In genomic region chr12:43636706-43637105, GRCh38 we compare ENCODE assay signal across 29 cellular contexts.
"Had no signal": no experiment of that assay in that cellular context is flagged by ENCODE, and none has a peak within 500 bp of the region (broad histone marks: within the 10 kb centered on the region; RNA-seq: fewer than 3 reads in every experiment).

No MANE protein-coding gene starts in this region.

- ATAC-seq: activated CD4-positive, alpha-beta T cell treated with anti-CD3 and anti-CD28 coated beads for 36 hours; activated T-cell treated with anti-CD3 and anti-CD28 coated beads, Interleukin-2, amount 50 U/mL, for 4 hours; activated T-helper 17 cell treated with anti-CD3 and anti-CD28 coated beads, Interleukin-2, amount 50 U/mL, for 72 hours; effector memory CD8-positive, alpha-beta T cell; esophagus mucosa; gastrocnemius medialis; heart left ventricle had no signal

- H3K27ac Mint-ChIP-seq: activated CD4-positive, alpha-beta memory T cell treated with anti-CD3 and anti-CD28 coated beads, Interleukin-2, amount 10 ng/mL, durations not matched to agents 7 days and 5 days; activated CD4-positive, alpha-beta T cell treated with anti-CD3 and anti-CD28 coated beads for 36 hours; activated CD4-positive, alpha-beta T cell treated with anti-CD3 and anti-CD28 coated beads, Interleukin-2, amount 10 ng/mL, durations not matched to agents 7 days and 5 days; activated naive CD8-positive, alpha-beta T cell; activated T-helper 17 cell treated with anti-CD3 and anti-CD28 coated beads, Interleukin-2, amount 50 U/mL, for 72 hours; brain; effector memory CD8-positive, alpha-beta T cell had no signal

- DNase-seq: activated CD4-positive, alpha-beta memory T cell treated with anti-CD3 and anti-CD28 coated beads, Interleukin-2, amount 10 ng/mL, durations not matched to agents 7 days and 5 days; activated CD4-positive, alpha-beta T cell treated with anti-CD3 and anti-CD28 coated beads for 36 hours; activated CD4-positive, alpha-beta T cell treated with anti-CD3 and anti-CD28 coated beads, Interleukin-2, amount 10 ng/mL, durations not matched to agents 7 days and 5 days; activated CD4-positive, alpha-beta T cell treated with anti-CD3 and anti-CD28 coated beads, Interleukin-2, amount 50 U/mL, for 4 hours; activated CD4-positive, CD25-positive, alpha-beta regulatory T cell; activated CD4-positive, CD25-positive, alpha-beta regulatory T cell treated with anti-CD3 and anti-CD28 coated beads, Interleukin-2, amount 50 U/mL, for 72 hours; activated CD8-positive, alpha-beta memory T cell treated with anti-CD3 and anti-CD28 coated beads, Interleukin-2, amount 50 U/mL, for 48 hours; activated effector memory CD4-positive, alpha-beta T cell treated with Interleukin-2 at 50 U/mL for 16 hours; activated gamma-delta T cell treated with Interleukin-2 at 50 U/mL for 16 hours; activated naive CD4-positive, alpha-beta T cell treated with anti-CD3 and anti-CD28 coated beads, Interleukin-2, amount 50 U/mL, for 16 hours; activated naive CD4-positive, alpha-beta T cell treated with Interleukin-2 at 50 U/mL for 16 hours; activated T-cell treated with anti-CD3 and anti-CD28 coated beads, Interleukin-2, amount 50 U/mL, for 4 hours; adrenal gland; cortex of kidney; dermis blood vessel endothelial cell; effector CD4-positive, alpha-beta T cell; effector memory CD8-positive, alpha-beta T cell; foreskin fibroblast; gastrocnemius medialis; glutamatergic neuron; heart left ventricle; T-helper 2 cell had no signal

- H3K36me3 ChIP-seq: adrenal gland, ascending aorta, breast epithelium, gastrocnemius medialis, heart left ventricle had no signal

- H3K9me3 ChIP-seq: adrenal gland, ascending aorta, breast epithelium, gastrocnemius medialis, heart left ventricle had no signal

- H3K36me3 Mint-ChIP-seq: activated naive CD8-positive, alpha-beta T cell; brain had no signal

- H3K4me1 ChIP-seq: adrenal gland, ascending aorta, breast epithelium, gastrocnemius medialis, heart left ventricle had no signal

- H3K4me1 Mint-ChIP-seq: activated CD4-positive, alpha-beta memory T cell treated with anti-CD3 and anti-CD28 coated beads, Interleukin-2, amount 10 ng/mL, durations not matched to agents 7 days and 5 days; activated CD4-positive, alpha-beta T cell treated with anti-CD3 and anti-CD28 coated beads for 36 hours; activated CD4-positive, alpha-beta T cell treated with anti-CD3 and anti-CD28 coated beads, Interleukin-2, amount 10 ng/mL, durations not matched to agents 7 days and 5 days; activated T-helper 17 cell treated with anti-CD3 and anti-CD28 coated beads, Interleukin-2, amount 50 U/mL, for 72 hours; brain; central memory CD8-positive, alpha-beta T cell had no signal

- H3K27me3 ChIP-seq: adrenal gland, ascending aorta, breast epithelium, gastrocnemius medialis, heart left ventricle had no signal

- H3K27ac ChIP-seq: adrenal gland, ascending aorta, breast epithelium, gastrocnemius medialis, heart left ventricle had no signal

- H3K9me3 Mint-ChIP-seq: activated CD4-positive, alpha-beta memory T cell treated with anti-CD3 and anti-CD28 coated beads, Interleukin-2, amount 10 ng/mL, durations not matched to agents 7 days and 5 days; activated CD4-positive, alpha-beta T cell treated with anti-CD3 and anti-CD28 coated beads, Interleukin-2, amount 10 ng/mL, durations not matched to agents 7 days and 5 days; activated T-cell treated with anti-CD3 and anti-CD28 coated beads, Interleukin-2, amount 50 U/mL, for 4 hours; brain; effector memory CD8-positive, alpha-beta T cell had no signal

- H3K4me3 Mint-ChIP-seq: activated CD4-positive, alpha-beta memory T cell treated with anti-CD3 and anti-CD28 coated beads, Interleukin-2, amount 10 ng/mL, durations not matched to agents 7 days and 5 days; activated CD4-positive, alpha-beta T cell treated with anti-CD3 and anti-CD28 coated beads for 36 hours; activated CD4-positive, alpha-beta T cell treated with anti-CD3 and anti-CD28 coated beads, Interleukin-2, amount 10 ng/mL, durations not matched to agents 7 days and 5 days; activated naive CD8-positive, alpha-beta T cell; activated T-cell treated with anti-CD3 and anti-CD28 coated beads, Interleukin-2, amount 50 U/mL, for 4 hours; activated T-helper 17 cell treated with anti-CD3 and anti-CD28 coated beads, Interleukin-2, amount 50 U/mL, for 72 hours; brain; central memory CD8-positive, alpha-beta T cell; effector memory CD8-positive, alpha-beta T cell had no signal

- H3K4me3 ChIP-seq: adrenal gland, ascending aorta, breast epithelium, gastrocnemius medialis, heart left ventricle had no signal

- H3K27me3 Mint-ChIP-seq: activated CD4-positive, alpha-beta memory T cell treated with anti-CD3 and anti-CD28 coated beads, Interleukin-2, amount 10 ng/mL, durations not matched to agents 7 days and 5 days; activated CD4-positive, alpha-beta T cell treated with anti-CD3 and anti-CD28 coated beads, Interleukin-2, amount 10 ng/mL, durations not matched to agents 7 days and 5 days; brain had no signal
